In the genomic region with DNA sequence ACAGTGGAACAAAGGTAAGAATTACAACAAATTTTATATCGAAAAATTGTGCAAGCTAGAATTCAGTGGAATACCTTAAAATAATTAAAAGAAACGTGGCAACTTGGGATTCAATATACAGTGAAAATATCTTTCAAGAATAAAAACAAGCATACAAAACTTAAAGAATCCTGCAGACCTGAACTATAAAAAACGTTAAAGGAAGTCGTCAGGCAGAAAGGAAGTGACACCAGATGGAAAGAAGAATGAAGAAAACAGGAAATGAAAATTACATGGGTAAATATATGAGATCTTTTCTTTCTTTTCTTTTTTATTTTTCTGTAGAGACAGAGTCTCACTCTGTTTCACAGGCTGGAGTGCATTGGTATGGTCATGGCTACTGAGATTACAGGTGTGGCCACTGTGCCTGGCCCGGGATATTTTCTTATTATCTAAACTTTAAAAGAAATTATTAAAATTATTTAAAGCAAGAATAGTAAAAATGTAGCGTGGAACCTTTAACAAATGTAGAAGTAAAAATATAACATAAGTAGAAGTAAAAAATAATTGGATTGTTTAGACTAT, we compare ENCODE assay signal across 24 cellular contexts. TPM values are rescaled to one million over a fixed set of nuclear protein-coding genes. Genes with fewer than 3 reads are reported as not detected.
DNase-seq lines count a peak whose midpoint lies in the region; ATAC-seq and TF ChIP-seq lines count a peak whose summit lies in the region.
"Had no signal": no experiment of that assay in that cellular context is flagged by ENCODE, and none has a peak within 500 bp of the region (broad histone marks: within the 10 kb centered on the region; RNA-seq: fewer than 3 reads in every experiment).

No MANE protein-coding gene starts in this region.

- H3K27me3 ChIP-seq in HL-60 (ENCODE audit: insufficient read depth, poor library complexity, severe bottlenecking) = no peaks in the 10 kb centered on the region
- H3K27me3 ChIP-seq: BE2C, transverse colon had no signal

- no peak for ATAC-seq in T-cell (replicated peaks in 1 of 4)
- ATAC-seq in stimulated activated memory B cell treated with anti-CD40 and anti-IgM and Interleukin-4, amounts not matched to agents 10 μg/mL and 1 μg/mL and 100 μg/mL, for 72 hours = no peak
- ATAC-seq: left colon; sciatic nerve; stimulated activated naive B cell treated with anti-CD40 and anti-IgM and Interleukin-4, amounts not matched to agents 10 μg/mL and 1 μg/mL and 100 μg/mL, for 72 hours had no signal

- CTCF ChIA-PET in T-cell (lab: Charles Lee) = no interaction called here

- POLR2A ChIA-PET in T-cell (lab: Charles Lee) = interaction anchor here in 1 of 2 donors (0.6 kb wide), 1 partner anchor 315 kb away, joined by 4 read pairs; no protein-coding TSS in a partner anchor

- H3K27me3 Mint-ChIP-seq in T-cell = peaks cover 0 to 4% of the 10 kb centered on the region in 2 donors
- H3K27me3 Mint-ChIP-seq in endothelial cell (ENCODE audit: unreplicated experiment) = no peaks in the 10 kb centered on the region
- peaks cover 8% of the 10 kb centered on the region for H3K27me3 Mint-ChIP-seq in stimulated activated memory B cell treated with anti-CD40 and anti-IgM and Interleukin-4, amounts not matched to agents 10 μg/mL and 1 μg/mL and 100 μg/mL, for 72 hours

- 0 out of 2 replicates have a peak overlapping the region, but pooled peaks have one; percentile 29 for H3K27ac ChIP-seq in HL-60 (replicated peaks)
- H3K27ac ChIP-seq: 22Rv1, dorsolateral prefrontal cortex, transverse colon had no signal

- H3K4me3 ChIP-seq in HL-60 (replicated peaks; ENCODE audit: insufficient read depth, low read length) = no peak overlapping the region
- H3K4me3 ChIP-seq: dorsolateral prefrontal cortex, transverse colon had no signal

- peak overlapping the region in 2 of 3 donors; percentile 54 to 55 for H3K4me3 Mint-ChIP-seq in T-cell
- H3K4me3 Mint-ChIP-seq in endothelial cell (ENCODE audit: unreplicated experiment) = no peak overlapping the region
- H3K4me3 Mint-ChIP-seq in stimulated activated memory B cell treated with anti-CD40 and anti-IgM and Interleukin-4, amounts not matched to agents 10 μg/mL and 1 μg/mL and 100 μg/mL, for 72 hours = no peak overlapping the region
- H3K4me3 Mint-ChIP-seq: stimulated activated naive B cell treated with anti-CD40 and anti-IgM and Interleukin-4, amounts not matched to agents 10 μg/mL and 1 μg/mL and 100 μg/mL, for 72 hours had no signal

- no peaks in the 10 kb centered on the region for H3K36me3 Mint-ChIP-seq in T-cell
- no peaks in the 10 kb centered on the region for H3K36me3 Mint-ChIP-seq in endothelial cell (ENCODE audit: low read depth, unreplicated experiment)
- H3K36me3 Mint-ChIP-seq in stimulated activated memory B cell treated with anti-CD40 and anti-IgM and Interleukin-4, amounts not matched to agents 10 μg/mL and 1 μg/mL and 100 μg/mL, for 72 hours = peaks cover 6% of the 10 kb centered on the region

- no peak for TF ChIP-seq CTCF in HL-60 (IDR thresholded peaks at IDR 0.05; ENCODE audit: insufficient read depth, low read length)
- TF ChIP-seq CTCF in endothelial cell (IDR thresholded peaks at IDR 0.05; ENCODE audit: unreplicated experiment) = no peak

- peak overlapping the region; percentile 87 to 90 for H3K27ac Mint-ChIP-seq in T-cell
- H3K27ac Mint-ChIP-seq in endothelial cell (ENCODE audit: unreplicated experiment) = peak overlapping the region; percentile 83
- no peak overlapping the region for H3K27ac Mint-ChIP-seq in stimulated activated memory B cell treated with anti-CD40 and anti-IgM and Interleukin-4, amounts not matched to agents 10 μg/mL and 1 μg/mL and 100 μg/mL, for 72 hours
- H3K27ac Mint-ChIP-seq: stimulated activated naive B cell treated with anti-CD40 and anti-IgM and Interleukin-4, amounts not matched to agents 10 μg/mL and 1 μg/mL and 100 μg/mL, for 72 hours had no signal

- DNase-seq in NOMO-1 treated with DMSO at 0.1 percent for 48 hours (lab: John Stamatoyannopoulos, UW; ENCODE audit: unreplicated experiment) (peak; percentile 41), NOMO-1 treated with dmso at 0.1 percent for 144 hours (lab: John Stamatoyannopoulos, UW; ENCODE audit: unreplicated experiment) (no peak), HL-60 (ENCODE audit: low read depth in 1 of 2, low spot score in 1 of 2) (no peak), T-cell (no peak), endothelial cell (ENCODE audit: low spot score) (no peak), NCI-H774 (lab: John Stamatoyannopoulos, UW) (no peak)
- no peak for DNase-seq in activated effector memory CD4-positive, alpha-beta T cell treated with anti-CD3 and anti-CD28 coated beads, Interleukin-2, amount 50 U/mL, for 16 hours
- DNase-seq: activated CD8-positive, alpha-beta memory T cell treated with anti-CD3 and anti-CD28 coated beads for 24 hours; BE2C; caudate nucleus; dorsolateral prefrontal cortex; GDM1; left colon; NCI-H1694 treated with DMSO at 0.1 percent for 48 hours; NCI-H345; RPMI8226; stimulated activated naive B cell treated with anti-CD40 and anti-IgM and Interleukin-4, amounts not matched to agents 10 μg/mL and 1 μg/mL and 100 μg/mL, for 72 hours; transverse colon had no signal

- peaks cover 38 to 43% (median 43%) of the 10 kb centered on the region in 3 donors for H3K4me1 Mint-ChIP-seq in T-cell
- H3K4me1 Mint-ChIP-seq in endothelial cell (ENCODE audit: unreplicated experiment) = peaks cover 10% of the 10 kb centered on the region
- H3K4me1 Mint-ChIP-seq in stimulated activated memory B cell treated with anti-CD40 and anti-IgM and Interleukin-4, amounts not matched to agents 10 μg/mL and 1 μg/mL and 100 μg/mL, for 72 hours = peaks cover 26% of the 10 kb centered on the region

- H3K9me3 Mint-ChIP-seq in T-cell (no peaks in the 10 kb centered on the region), endothelial cell (ENCODE audit: unreplicated experiment) (no peaks in the 10 kb centered on the region)
- peaks cover 4% of the 10 kb centered on the region for H3K9me3 Mint-ChIP-seq in stimulated activated memory B cell treated with anti-CD40 and anti-IgM and Interleukin-4, amounts not matched to agents 10 μg/mL and 1 μg/mL and 100 μg/mL, for 72 hours
- H3K9me3 Mint-ChIP-seq: nephron had no signal

RNA-seq across cellular contexts. Expression of a gene that starts 4.7 kb away (rescaled TPM):
- total RNA-seq in T-cell (1 to 10 TPM; 1.5 to 4.0 (median 2.2) TPM), endothelial cell (ENCODE audit: unreplicated experiment) (0.26 TPM)
- total RNA-seq: H1 had no signal

RNA-seq across cellular contexts. Expression of a gene that starts 37.6 kb away (rescaled TPM):
- total RNA-seq in T-cell = not detected
- 3.5 TPM for total RNA-seq in endothelial cell (ENCODE audit: unreplicated experiment)
- total RNA-seq: H1, M059J had no signal

RNA-seq across cellular contexts. Expression of a gene that starts 57.4 kb away (rescaled TPM):
- total RNA-seq in T-cell (10 to 100 TPM; 11.1 to 21.8 (median 14.7) TPM), endothelial cell (ENCODE audit: unreplicated experiment) (0.46 TPM)
- total RNA-seq: H1, M059J had no signal

Comparison
In these comparisons a context has a peak if more than half of its experiments do, and no peak if none do; other contexts are left out.
1. H3K4me3 Mint-ChIP-seq: peak in T-cell (2 of 3); none in endothelial cell (single experiment) and stimulated activated memory B cell treated with anti-CD40 and anti-IgM and Interleukin-4, amounts not matched to agents 10 μg/mL and 1 μg/mL and 100 μg/mL, for 72 hours (single experiment).